ENCODE assay signal across 11 cellular contexts in the genomic region with DNA sequence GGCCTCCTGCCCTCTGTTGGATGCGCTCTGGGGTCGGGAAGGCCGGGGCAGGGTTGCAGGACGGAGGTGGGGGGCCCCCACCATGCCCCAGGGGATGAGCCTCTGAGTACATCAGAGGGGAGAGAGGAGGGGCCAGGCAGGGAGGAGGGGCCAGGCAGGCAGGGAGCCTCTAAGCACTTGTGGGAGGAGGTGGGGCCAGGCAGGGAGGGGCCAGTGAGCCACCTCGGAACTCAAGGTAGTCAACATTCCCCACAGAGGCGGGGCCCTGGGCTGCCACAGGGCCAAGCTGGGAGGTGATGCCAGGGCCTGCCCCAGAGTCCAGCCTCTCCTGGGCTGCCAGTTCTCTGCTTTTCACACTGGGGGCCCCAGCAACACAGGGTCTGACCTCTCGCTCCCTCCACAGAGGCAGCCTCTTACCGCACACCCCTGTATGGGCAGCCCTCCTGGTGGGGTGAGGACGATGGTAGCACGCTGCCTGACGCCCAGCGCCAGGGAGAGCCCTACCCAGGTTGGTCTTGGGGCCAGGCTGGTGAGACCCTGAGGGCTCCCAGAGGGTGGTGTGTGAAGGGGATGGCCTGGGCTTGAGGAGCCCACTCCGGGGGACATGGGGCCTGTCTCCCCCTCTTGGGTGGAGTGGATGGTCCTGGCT. TPM values are rescaled to one million over a fixed set of nuclear protein-coding genes. Genes with fewer than 3 reads are reported as not detected.
DNase-seq lines count a peak whose midpoint lies in the region; ATAC-seq lines count a peak whose summit lies in the region.
"Had no signal": no experiment of that assay in that cellular context is flagged by ENCODE, and none has a peak within 500 bp of the region (broad histone marks: within the 10 kb centered on the region; RNA-seq: fewer than 3 reads in every experiment).

No MANE protein-coding gene starts in this region.

- no peak overlapping the region for H3K27ac Mint-ChIP-seq in memory B cell
- H3K27ac Mint-ChIP-seq in natural killer cell treated with Interleukin-12 subunit alpha and Interleukin-12 subunit beta and Interleukin-15 and Interleukin-18, amount 100 ng/mL, for 72 hours = no peak overlapping the region
- H3K27ac Mint-ChIP-seq: IgD-negative memory B cell had no signal

- peaks cover 12% of the 10 kb centered on the region for H3K27me3 Mint-ChIP-seq in memory B cell
- no peaks in the 10 kb centered on the region for H3K27me3 Mint-ChIP-seq in natural killer cell treated with Interleukin-12 subunit alpha and Interleukin-12 subunit beta and Interleukin-15 and Interleukin-18, amount 100 ng/mL, for 72 hours

- H3K4me3 ChIP-seq in MG63 = no peak overlapping the region
- H3K4me3 ChIP-seq: testis had no signal

- no peak overlapping the region for H3K4me3 Mint-ChIP-seq in memory B cell
- no peak overlapping the region for H3K4me3 Mint-ChIP-seq in natural killer cell treated with Interleukin-12 subunit alpha and Interleukin-12 subunit beta and Interleukin-15 and Interleukin-18, amount 100 ng/mL, for 72 hours
- H3K4me3 Mint-ChIP-seq: IgD-negative memory B cell had no signal

- ATAC-seq in memory B cell (ENCODE audit: low read depth) (peak; percentile 67), HG02840 (IDR thresholded peaks at IDR 0.05; ENCODE audit: low FRiP score, unreplicated experiment) (no peak), HG03139 (IDR thresholded peaks at IDR 0.05; ENCODE audit: unreplicated experiment) (no peak)
- ATAC-seq in natural killer cell treated with Interleukin-12 subunit alpha and Interleukin-12 subunit beta and Interleukin-15 and Interleukin-18, amount 100 ng/mL, for 72 hours = no peak

- DNase-seq in EH (ENCODE audit: low read depth) (peak; percentile 15), MG63 (peak; percentile 48), memory B cell (ENCODE audit: low spot score in 2 of 2) (no peak), C1 segment of cervical spinal cord (lab: John Stamatoyannopoulos, UW) (no peak)
- DNase-seq in activated naive CD4-positive, alpha-beta T cell treated with anti-CD3 and anti-CD28 coated beads, Interleukin-2, amount 50 U/mL, for 16 hours = peak; percentile 25
- DNase-seq in natural killer cell treated with Interleukin-12 subunit alpha and Interleukin-12 subunit beta and Interleukin-15 and Interleukin-18, amount 100 ng/mL, for 72 hours (ENCODE audit: low spot score) = no peak
- DNase-seq: testis had no signal

- no peaks in the 10 kb centered on the region for H3K27me3 ChIP-seq in MG63
- H3K27me3 ChIP-seq: testis had no signal

- no peaks in the 10 kb centered on the region for H3K36me3 Mint-ChIP-seq in memory B cell
- H3K36me3 Mint-ChIP-seq in natural killer cell treated with Interleukin-12 subunit alpha and Interleukin-12 subunit beta and Interleukin-15 and Interleukin-18, amount 100 ng/mL, for 72 hours = no peaks in the 10 kb centered on the region

- no peaks in the 10 kb centered on the region for H3K9me3 ChIP-seq in MG63
- H3K9me3 ChIP-seq: testis had no signal

- H3K4me1 Mint-ChIP-seq in memory B cell = peaks cover 3% of the 10 kb centered on the region
- no peaks in the 10 kb centered on the region for H3K4me1 Mint-ChIP-seq in natural killer cell treated with Interleukin-12 subunit alpha and Interleukin-12 subunit beta and Interleukin-15 and Interleukin-18, amount 100 ng/mL, for 72 hours (ENCODE audit: low read depth in 2 of 2)
- H3K4me1 Mint-ChIP-seq: IgD-negative memory B cell had no signal

- H3K36me3 ChIP-seq in MG63 = no peaks in the 10 kb centered on the region; the same call in 1 of the 2 replicates

- H3K9me3 Mint-ChIP-seq in memory B cell = no peaks in the 10 kb centered on the region
- no peaks in the 10 kb centered on the region for H3K9me3 Mint-ChIP-seq in natural killer cell treated with Interleukin-12 subunit alpha and Interleukin-12 subunit beta and Interleukin-15 and Interleukin-18, amount 100 ng/mL, for 72 hours

RNA-seq across cellular contexts. Expression of a gene that starts 17.4 kb away (rescaled TPM):
- total RNA-seq in MG63 (2014; rRNA removed; shearing (Covaris generic); ENCODE audit: low replicate concordance) = 7.5 and 13.6 TPM in 2 replicates
- total RNA-seq in natural killer cell treated with Interleukin-12 subunit alpha and Interleukin-12 subunit beta and Interleukin-15 and Interleukin-18, amount 100 ng/mL, for 72 hours = 1 to 10 TPM; 3.4 to 3.8 TPM

RNA-seq across cellular contexts. Expression of a gene that starts 42.2 kb away (rescaled TPM):
- total RNA-seq in MG63 (2014; rRNA removed; shearing (Covaris generic); ENCODE audit: low replicate concordance) = not detected in 2 replicates
- total RNA-seq in natural killer cell treated with Interleukin-12 subunit alpha and Interleukin-12 subunit beta and Interleukin-15 and Interleukin-18, amount 100 ng/mL, for 72 hours = not detected
- total RNA-seq: epithelial cell of proximal tubule had no signal

Comparison
In these comparisons a context has a peak if more than half of its experiments do, and no peak if none do; other contexts are left out.
1. DNase-seq: peak in EH (single experiment), MG63 (single experiment) and activated naive CD4-positive, alpha-beta T cell treated with anti-CD3 and anti-CD28 coated beads, Interleukin-2, amount 50 U/mL, for 16 hours (single experiment); none in memory B cell (0 of 2), natural killer cell treated with Interleukin-12 subunit alpha and Interleukin-12 subunit beta and Interleukin-15 and Interleukin-18, amount 100 ng/mL, for 72 hours (single experiment) and C1 segment of cervical spinal cord (0 of 14).